30 cellular contexts compared by ENCODE assay signal in the genomic region with DNA sequence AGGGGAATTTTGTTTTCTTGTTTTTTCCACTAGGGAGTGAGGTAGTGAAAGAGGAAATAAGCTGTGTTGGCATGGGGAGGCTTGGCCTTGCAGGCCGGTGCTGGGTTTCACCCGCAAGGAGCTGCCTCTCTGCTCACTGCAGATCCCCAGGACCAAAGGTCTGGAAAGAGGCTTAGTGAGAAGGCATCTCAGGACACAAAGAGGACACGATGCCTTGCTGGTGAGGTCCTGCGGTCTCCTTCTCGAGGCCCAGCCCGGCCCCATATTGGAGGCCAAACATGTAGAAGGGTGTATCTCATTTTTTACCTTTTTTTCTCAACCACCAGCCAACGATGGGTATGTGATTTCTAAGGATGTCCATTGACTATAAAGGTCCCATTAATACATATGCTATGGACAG. TPM values are rescaled to one million over a fixed set of nuclear protein-coding genes. Genes with fewer than 3 reads are reported as not detected.
DNase-seq lines count a peak whose midpoint lies in the region; ATAC-seq and TF ChIP-seq lines count a peak whose summit lies in the region.
"Had no signal": no experiment of that assay in that cellular context is flagged by ENCODE, and none has a peak within 500 bp of the region (broad histone marks: within the 10 kb centered on the region; RNA-seq: fewer than 3 reads in every experiment).

No MANE protein-coding gene starts in this region.

- no peak for TF ChIP-seq POLR2A in upper lobe of left lung (IDR thresholded peaks at IDR 0.05)

- H3K9me3 ChIP-seq in cardiac muscle cell (ENCODE audit: low read depth): no peaks in the 10 kb centered on the region
- H3K9me3 ChIP-seq in upper lobe of left lung: no peaks in the 10 kb centered on the region
- H3K9me3 ChIP-seq: left lung, MG63, prostate gland, testis had no signal

- TF ChIP-seq EP300 in upper lobe of left lung (IDR thresholded peaks at IDR 0.05): no peak

- H3K27ac ChIP-seq in cardiac muscle cell: peak overlapping the region; percentile 72
- peak overlapping the region; percentile 10 to 67 (median 44) for H3K27ac ChIP-seq in upper lobe of left lung
- H3K27ac ChIP-seq: hepatocyte, prostate gland, testis had no signal

- 82 to 89% methylated on average over 7 of the region's 7 CpGs for WGBS in upper lobe of left lung, 2 donors

- TF ChIP-seq CTCF in cardiac muscle cell (IDR thresholded peaks at IDR 0.05; ENCODE audit: low read depth, low read length) (no peak), endothelial cell (IDR thresholded peaks at IDR 0.05; ENCODE audit: unreplicated experiment) (no peak), nephron progenitor cell (IDR thresholded peaks at IDR 0.05) (no peak), upper lobe of left lung (IDR thresholded peaks at IDR 0.05) (no peak)

- H3K4me1 ChIP-seq in cardiac muscle cell (ENCODE audit: low read depth) (peaks cover 25% of the 10 kb centered on the region), upper lobe of left lung (peaks cover 62 to 87% (median 74%) of the 10 kb centered on the region in 4 donors)
- H3K4me1 ChIP-seq: prostate gland had no signal

- H3K4me3 ChIP-seq in cardiac muscle cell: no peak overlapping the region
- H3K4me3 ChIP-seq in upper lobe of left lung: no peak overlapping the region
- H3K4me3 ChIP-seq: hepatocyte, K562, left lung, MG63, prostate gland, testis had no signal

- H3K36me3 ChIP-seq in cardiac muscle cell (no peaks in the 10 kb centered on the region), upper lobe of left lung (peaks cover 0 to 73% (median 5%) of the 10 kb centered on the region in 4 donors)
- H3K36me3 ChIP-seq: left lung, MG63, prostate gland had no signal

- intact Hi-C loops in cardiac septum (cut with DNase I) (no loop called here), sciatic nerve (cut with DNase I) (no loop called here)

- H3K27me3 Mint-ChIP-seq in endothelial cell (ENCODE audit: unreplicated experiment): peaks cover 5% of the 10 kb centered on the region
- H3K27me3 Mint-ChIP-seq in nephron progenitor cell (ENCODE audit: low read depth, poor library complexity): peaks cover 9% of the 10 kb centered on the region

- no peak for DNase-seq in cardiac muscle cell (ENCODE audit: low read depth in 1 of 2, low spot score in 1 of 2)
- DNase-seq in cardiac septum (ENCODE audit: low spot score): no peak
- DNase-seq in endothelial cell (ENCODE audit: low spot score): no peak
- no peak for DNase-seq in nephron progenitor cell
- no peak for DNase-seq in upper lobe of left lung
- DNase-seq in stimulated activated effector memory CD8-positive, alpha-beta T cell treated with anti-CD3 and anti-CD28 coated beads, Interleukin-12 subunit alpha, Interleukin-12 subunit beta, amount 100 ng/mL, for 72 hours (ENCODE audit: low spot score in 2 of 2): no peak
- DNase-seq in sciatic nerve (ENCODE audit: low spot score): no peak
- DNase-seq in NK-92 treated with Interleukin-12 subunit alpha and Interleukin-12 subunit beta, amount 100 ng/mL, for 24 hours (lab: John Stamatoyannopoulos, UW): no peak
- DNase-seq: 8988T; activated CD4-positive, alpha-beta T cell treated with anti-CD3 and anti-CD28 coated beads, Interleukin-2, amount 50 U/mL, for 4 hours; activated CD8-positive, alpha-beta memory T cell treated with anti-CD3 and anti-CD28 coated beads, Interleukin-2, amount 50 U/mL, for 4 hours; CD4-positive, alpha-beta memory T cell; DMS 273 treated with DMSO at 0.1 percent for 48 hours; foreskin fibroblast; GOT3; immature natural killer cell; left lung; MG63; NCI-H1436; NCI-H446; NCI-H82; stimulated activated CD4-positive, alpha-beta T cell treated with anti-CD3 and anti-CD28 coated beads, Interleukin-2, amount 100 ng/mL, for 48 hours; stimulated activated naive CD4-positive, alpha-beta T cell; T-helper 9 cell; testis had no signal

- ATAC-seq in upper lobe of left lung (ENCODE audit: low FRiP score in 2 of 2) (no peak), sciatic nerve (no peak)
- ATAC-seq in stimulated activated effector memory CD8-positive, alpha-beta T cell treated with anti-CD3 and anti-CD28 coated beads, Interleukin-12 subunit alpha, Interleukin-12 subunit beta, amount 100 ng/mL, for 72 hours: no peak
- ATAC-seq: activated naive CD4-positive, alpha-beta T cell treated with anti-CD3 and anti-CD28 coated beads, Interleukin-2, amount 50 U/mL, for 72 hours; activated T-helper 17 cell treated with anti-CD3 and anti-CD28 coated beads, Interleukin-2, amount 50 U/mL, for 72 hours; K562; left lung had no signal

- H3K9me3 Mint-ChIP-seq in endothelial cell (ENCODE audit: unreplicated experiment) (no peaks in the 10 kb centered on the region), nephron progenitor cell (no peaks in the 10 kb centered on the region)
- H3K9me3 Mint-ChIP-seq in stimulated activated effector memory CD8-positive, alpha-beta T cell treated with anti-CD3 and anti-CD28 coated beads, Interleukin-12 subunit alpha, Interleukin-12 subunit beta, amount 100 ng/mL, for 72 hours: no peaks in the 10 kb centered on the region
- H3K9me3 Mint-ChIP-seq: activated naive CD4-positive, alpha-beta T cell treated with anti-CD3 and anti-CD28 coated beads, Interleukin-2, amount 50 U/mL, for 72 hours; activated T-helper 17 cell treated with anti-CD3 and anti-CD28 coated beads, Interleukin-2, amount 50 U/mL, for 72 hours; immature natural killer cell had no signal

- H3K4me3 Mint-ChIP-seq in endothelial cell (ENCODE audit: unreplicated experiment) (peak overlapping the region; percentile 31), nephron progenitor cell (no peak overlapping the region)
- H3K4me3 Mint-ChIP-seq in stimulated activated effector memory CD8-positive, alpha-beta T cell treated with anti-CD3 and anti-CD28 coated beads, Interleukin-12 subunit alpha, Interleukin-12 subunit beta, amount 100 ng/mL, for 72 hours: no peak overlapping the region
- H3K4me3 Mint-ChIP-seq: activated T-helper 17 cell treated with anti-CD3 and anti-CD28 coated beads, Interleukin-2, amount 50 U/mL, for 72 hours; CD4-positive, alpha-beta memory T cell; immature natural killer cell had no signal

- no peaks in the 10 kb centered on the region for H3K27me3 ChIP-seq in cardiac muscle cell
- no peaks in the 10 kb centered on the region for H3K27me3 ChIP-seq in upper lobe of left lung
- H3K27me3 ChIP-seq: hepatocyte, left lung, MG63, testis had no signal

- peak overlapping the region; percentile 64 for H3K27ac Mint-ChIP-seq in endothelial cell (ENCODE audit: unreplicated experiment)
- H3K27ac Mint-ChIP-seq in nephron progenitor cell: peak overlapping the region; percentile 50
- H3K27ac Mint-ChIP-seq in stimulated activated effector memory CD8-positive, alpha-beta T cell treated with anti-CD3 and anti-CD28 coated beads, Interleukin-12 subunit alpha, Interleukin-12 subunit beta, amount 100 ng/mL, for 72 hours: no peak overlapping the region
- H3K27ac Mint-ChIP-seq: activated naive CD4-positive, alpha-beta T cell treated with anti-CD3 and anti-CD28 coated beads, Interleukin-2, amount 50 U/mL, for 72 hours; activated T-helper 17 cell treated with anti-CD3 and anti-CD28 coated beads, Interleukin-2, amount 50 U/mL, for 72 hours; CD4-positive, alpha-beta memory T cell; immature natural killer cell had no signal

- H3K4me1 Mint-ChIP-seq in endothelial cell (ENCODE audit: unreplicated experiment) (peaks cover 45% of the 10 kb centered on the region), nephron progenitor cell (peaks cover 30% of the 10 kb centered on the region)
- no peaks in the 10 kb centered on the region for H3K4me1 Mint-ChIP-seq in stimulated activated effector memory CD8-positive, alpha-beta T cell treated with anti-CD3 and anti-CD28 coated beads, Interleukin-12 subunit alpha, Interleukin-12 subunit beta, amount 100 ng/mL, for 72 hours
- H3K4me1 Mint-ChIP-seq: activated T-helper 17 cell treated with anti-CD3 and anti-CD28 coated beads, Interleukin-2, amount 50 U/mL, for 72 hours; CD4-positive, alpha-beta memory T cell; immature natural killer cell had no signal

- H3K36me3 Mint-ChIP-seq in endothelial cell (ENCODE audit: low read depth, unreplicated experiment) (peaks cover 21% of the 10 kb centered on the region), nephron progenitor cell (ENCODE audit: low read depth) (no peaks in the 10 kb centered on the region)
- no peaks in the 10 kb centered on the region for H3K36me3 Mint-ChIP-seq in stimulated activated effector memory CD8-positive, alpha-beta T cell treated with anti-CD3 and anti-CD28 coated beads, Interleukin-12 subunit alpha, Interleukin-12 subunit beta, amount 100 ng/mL, for 72 hours
- H3K36me3 Mint-ChIP-seq: activated naive CD4-positive, alpha-beta T cell treated with anti-CD3 and anti-CD28 coated beads, Interleukin-2, amount 50 U/mL, for 72 hours; CD4-positive, alpha-beta memory T cell; immature natural killer cell had no signal

RNA-seq across cellular contexts. Expression of gene TIMP3, which starts 17.6 kb away (rescaled TPM):
- total RNA-seq in cardiac muscle cell (72.8 and 91.3 TPM in 2 replicates), cardiac septum (116 TPM), endothelial cell (ENCODE audit: unreplicated experiment) (73.5 TPM), upper lobe of left lung (100 to 1,000 TPM; 196 to 659 (median 531) TPM), sciatic nerve (560 TPM)
- 85.9 and 126 TPM in 2 replicates for polyA plus RNA-seq in cardiac muscle cell
- total RNA-seq: activated naive CD4-positive, alpha-beta T cell treated with anti-CD3 and anti-CD28 coated beads, Interleukin-2, amount 50 U/mL, for 72 hours; activated T-helper 17 cell treated with anti-CD3 and anti-CD28 coated beads, Interleukin-2, amount 50 U/mL, for 72 hours had no signal
- polyA plus RNA-seq: CD4-positive, alpha-beta memory T cell; immature natural killer cell had no signal
